Comparison of ENCODE assay signal across 1 cellular context in the genomic region with DNA sequence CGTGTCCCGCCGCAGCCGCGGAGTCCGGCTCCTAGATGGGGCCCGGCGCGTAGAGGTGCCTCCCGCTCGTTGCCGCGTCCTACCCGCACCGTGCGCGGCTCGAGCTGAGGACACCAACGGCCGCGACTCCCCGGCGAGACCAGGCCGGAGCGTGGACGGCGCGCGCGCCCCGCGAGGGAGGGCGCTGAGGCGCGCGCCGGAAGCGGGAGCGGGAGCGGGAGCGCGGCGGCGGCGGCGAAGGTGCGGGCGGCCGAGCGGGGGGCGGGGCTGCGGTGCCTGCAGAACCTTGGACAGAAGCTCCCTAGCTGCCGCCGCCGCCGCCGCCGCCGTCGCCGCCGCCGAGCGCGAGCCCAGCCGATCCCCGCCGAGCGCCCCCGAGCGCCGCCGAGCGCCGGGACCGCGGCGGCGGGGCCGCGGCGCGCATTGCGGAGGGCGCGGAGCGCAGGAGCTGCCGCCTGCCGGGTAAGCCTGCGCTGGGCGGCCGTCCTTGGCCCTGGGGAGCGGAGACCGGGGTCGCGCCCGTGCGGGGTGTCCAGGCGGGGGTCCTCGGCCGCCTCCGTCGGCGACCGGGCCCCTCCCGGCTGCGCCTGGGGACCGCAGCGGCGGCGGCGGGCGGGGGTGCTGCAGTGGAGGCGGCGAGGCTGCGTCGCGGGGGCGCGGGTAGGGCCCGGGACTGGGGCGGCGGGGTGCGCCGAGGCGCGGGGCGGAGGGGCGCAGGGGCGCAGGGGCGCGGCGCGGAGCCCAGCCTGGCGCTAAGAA.
TF ChIP-seq lines count a peak whose summit lies in the region.

Gene CDK5R1 (plus strand): TSS at position 293 of the 759 bp plus-strand sequence. CDS start 628 bp downstream, outside the sequence.

TF ChIP-seq in HepG2, 621 proteins besides CTCF, POLR2A, EP300 and RAD21 (continued from another document and continues in another):
- no peak for TF ChIP-seq HMGXB4 (CRISPR knock-in tag; IDR thresholded peaks at IDR 0.05; ENCODE audit: borderline replicate concordance in 1 of 2, low read depth in 1 of 2)
- no peak for TF ChIP-seq ADNP (CRISPR knock-in tag; IDR thresholded peaks at IDR 0.05)
- TF ChIP-seq ATF4 (CRISPR knock-in tag; IDR thresholded peaks at IDR 0.05) = no peak
- TF ChIP-seq ZBTB38 (CRISPR knock-in tag; IDR thresholded peaks at IDR 0.05) = no peak
- no peak for TF ChIP-seq DNMT3B (CRISPR knock-in tag; conservative IDR thresholded peaks at IDR 0.05)
- no peak for TF ChIP-seq KDM4B (CRISPR knock-in tag; IDR thresholded peaks at IDR 0.05)
- TF ChIP-seq ZNF329 (CRISPR knock-in tag; IDR thresholded peaks at IDR 0.05; ENCODE audit: low read depth) = 0 out of 2 replicates have a peak, but pooled peaks have one; percentile 67
- TF ChIP-seq, protein P1, sequence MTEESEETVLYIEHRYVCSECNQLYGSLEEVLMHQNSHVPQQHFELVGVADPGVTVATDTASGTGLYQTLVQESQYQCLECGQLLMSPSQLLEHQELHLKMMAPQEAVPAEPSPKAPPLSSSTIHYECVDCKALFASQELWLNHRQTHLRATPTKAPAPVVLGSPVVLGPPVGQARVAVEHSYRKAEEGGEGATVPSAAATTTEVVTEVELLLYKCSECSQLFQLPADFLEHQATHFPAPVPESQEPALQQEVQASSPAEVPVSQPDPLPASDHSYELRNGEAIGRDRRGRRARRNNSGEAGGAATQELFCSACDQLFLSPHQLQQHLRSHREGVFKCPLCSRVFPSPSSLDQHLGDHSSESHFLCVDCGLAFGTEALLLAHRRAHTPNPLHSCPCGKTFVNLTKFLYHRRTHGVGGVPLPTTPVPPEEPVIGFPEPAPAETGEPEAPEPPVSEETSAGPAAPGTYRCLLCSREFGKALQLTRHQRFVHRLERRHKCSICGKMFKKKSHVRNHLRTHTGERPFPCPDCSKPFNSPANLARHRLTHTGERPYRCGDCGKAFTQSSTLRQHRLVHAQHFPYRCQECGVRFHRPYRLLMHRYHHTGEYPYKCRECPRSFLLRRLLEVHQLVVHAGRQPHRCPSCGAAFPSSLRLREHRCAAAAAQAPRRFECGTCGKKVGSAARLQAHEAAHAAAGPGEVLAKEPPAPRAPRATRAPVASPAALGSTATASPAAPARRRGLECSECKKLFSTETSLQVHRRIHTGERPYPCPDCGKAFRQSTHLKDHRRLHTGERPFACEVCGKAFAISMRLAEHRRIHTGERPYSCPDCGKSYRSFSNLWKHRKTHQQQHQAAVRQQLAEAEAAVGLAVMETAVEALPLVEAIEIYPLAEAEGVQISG (CRISPR knock-in tag; IDR thresholded peaks at IDR 0.05) = no peak
- TF ChIP-seq SUZ12 (IDR thresholded peaks at IDR 0.05; ENCODE audit: low read depth, low read length) = no peak
- TF ChIP-seq CCDC6 (CRISPR knock-in tag; IDR thresholded peaks at IDR 0.05) = peak; percentile 27; the same call in 1 of the 2 replicates
- TF ChIP-seq ZNF407 (CRISPR knock-in tag; IDR thresholded peaks at IDR 0.05; ENCODE audit: not compliant biosample characterization) = no peak
- TF ChIP-seq ZSCAN25 (CRISPR knock-in tag; IDR thresholded peaks at IDR 0.05) = peak; percentile 5; the same call in 1 of the 2 replicates
- TF ChIP-seq ZNF709 (CRISPR knock-in tag; IDR thresholded peaks at IDR 0.05) = peak; percentile 24; the same call in 1 of the 2 replicates
- 0 out of 2 replicates have a peak, but pooled peaks have one; percentile 32 for TF ChIP-seq ZNF563 (CRISPR knock-in tag; IDR thresholded peaks at IDR 0.05)
- TF ChIP-seq, protein P2, sequence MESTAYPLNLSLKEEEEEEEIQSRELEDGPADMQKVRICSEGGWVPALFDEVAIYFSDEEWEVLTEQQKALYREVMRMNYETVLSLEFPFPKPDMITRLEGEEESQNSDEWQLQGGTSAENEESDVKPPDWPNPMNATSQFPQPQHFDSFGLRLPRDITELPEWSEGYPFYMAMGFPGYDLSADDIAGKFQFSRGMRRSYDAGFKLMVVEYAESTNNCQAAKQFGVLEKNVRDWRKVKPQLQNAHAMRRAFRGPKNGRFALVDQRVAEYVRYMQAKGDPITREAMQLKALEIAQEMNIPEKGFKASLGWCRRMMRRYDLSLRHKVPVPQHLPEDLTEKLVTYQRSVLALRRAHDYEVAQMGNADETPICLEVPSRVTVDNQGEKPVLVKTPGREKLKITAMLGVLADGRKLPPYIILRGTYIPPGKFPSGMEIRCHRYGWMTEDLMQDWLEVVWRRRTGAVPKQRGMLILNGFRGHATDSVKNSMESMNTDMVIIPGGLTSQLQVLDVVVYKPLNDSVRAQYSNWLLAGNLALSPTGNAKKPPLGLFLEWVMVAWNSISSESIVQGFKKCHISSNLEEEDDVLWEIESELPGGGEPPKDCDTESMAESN (CRISPR knock-in tag; conservative IDR thresholded peaks at IDR 0.05) = 0 out of 2 replicates have a peak, but pooled peaks have one; percentile 6
- TF ChIP-seq, protein P3, sequence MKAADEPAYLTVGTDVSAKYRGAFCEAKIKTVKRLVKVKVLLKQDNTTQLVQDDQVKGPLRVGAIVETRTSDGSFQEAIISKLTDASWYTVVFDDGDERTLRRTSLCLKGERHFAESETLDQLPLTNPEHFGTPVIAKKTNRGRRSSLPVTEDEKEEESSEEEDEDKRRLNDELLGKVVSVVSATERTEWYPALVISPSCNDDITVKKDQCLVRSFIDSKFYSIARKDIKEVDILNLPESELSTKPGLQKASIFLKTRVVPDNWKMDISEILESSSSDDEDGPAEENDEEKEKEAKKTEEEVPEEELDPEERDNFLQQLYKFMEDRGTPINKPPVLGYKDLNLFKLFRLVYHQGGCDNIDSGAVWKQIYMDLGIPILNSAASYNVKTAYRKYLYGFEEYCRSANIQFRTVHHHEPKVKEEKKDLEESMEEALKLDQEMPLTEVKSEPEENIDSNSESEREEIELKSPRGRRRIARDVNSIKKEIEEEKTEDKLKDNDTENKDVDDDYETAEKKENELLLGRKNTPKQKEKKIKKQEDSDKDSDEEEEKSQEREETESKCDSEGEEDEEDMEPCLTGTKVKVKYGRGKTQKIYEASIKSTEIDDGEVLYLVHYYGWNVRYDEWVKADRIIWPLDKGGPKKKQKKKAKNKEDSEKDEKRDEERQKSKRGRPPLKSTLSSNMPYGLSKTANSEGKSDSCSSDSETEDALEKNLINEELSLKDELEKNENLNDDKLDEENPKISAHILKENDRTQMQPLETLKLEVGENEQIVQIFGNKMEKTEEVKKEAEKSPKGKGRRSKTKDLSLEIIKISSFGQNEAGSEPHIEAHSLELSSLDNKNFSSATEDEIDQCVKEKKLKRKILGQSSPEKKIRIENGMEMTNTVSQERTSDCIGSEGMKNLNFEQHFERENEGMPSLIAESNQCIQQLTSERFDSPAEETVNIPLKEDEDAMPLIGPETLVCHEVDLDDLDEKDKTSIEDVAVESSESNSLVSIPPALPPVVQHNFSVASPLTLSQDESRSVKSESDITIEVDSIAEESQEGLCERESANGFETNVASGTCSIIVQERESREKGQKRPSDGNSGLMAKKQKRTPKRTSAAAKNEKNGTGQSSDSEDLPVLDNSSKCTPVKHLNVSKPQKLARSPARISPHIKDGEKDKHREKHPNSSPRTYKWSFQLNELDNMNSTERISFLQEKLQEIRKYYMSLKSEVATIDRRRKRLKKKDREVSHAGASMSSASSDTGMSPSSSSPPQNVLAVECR (CRISPR knock-in tag; IDR thresholded peaks at IDR 0.05; ENCODE audit: borderline replicate concordance) = 0 out of 2 replicates have a peak, but pooled peaks have one; percentile 32
- TF ChIP-seq RERE (CRISPR knock-in tag; IDR thresholded peaks at IDR 0.05; ENCODE audit: low read depth) = no peak
- no peak for TF ChIP-seq SIX4 (CRISPR knock-in tag; IDR thresholded peaks at IDR 0.05)
- TF ChIP-seq AGO2 (optimal IDR thresholded peaks at IDR 0.05; ENCODE audit: low read depth, low read length) = peak; percentile 12
